ENCODE assay signal across 6 cellular contexts in the genomic region with DNA sequence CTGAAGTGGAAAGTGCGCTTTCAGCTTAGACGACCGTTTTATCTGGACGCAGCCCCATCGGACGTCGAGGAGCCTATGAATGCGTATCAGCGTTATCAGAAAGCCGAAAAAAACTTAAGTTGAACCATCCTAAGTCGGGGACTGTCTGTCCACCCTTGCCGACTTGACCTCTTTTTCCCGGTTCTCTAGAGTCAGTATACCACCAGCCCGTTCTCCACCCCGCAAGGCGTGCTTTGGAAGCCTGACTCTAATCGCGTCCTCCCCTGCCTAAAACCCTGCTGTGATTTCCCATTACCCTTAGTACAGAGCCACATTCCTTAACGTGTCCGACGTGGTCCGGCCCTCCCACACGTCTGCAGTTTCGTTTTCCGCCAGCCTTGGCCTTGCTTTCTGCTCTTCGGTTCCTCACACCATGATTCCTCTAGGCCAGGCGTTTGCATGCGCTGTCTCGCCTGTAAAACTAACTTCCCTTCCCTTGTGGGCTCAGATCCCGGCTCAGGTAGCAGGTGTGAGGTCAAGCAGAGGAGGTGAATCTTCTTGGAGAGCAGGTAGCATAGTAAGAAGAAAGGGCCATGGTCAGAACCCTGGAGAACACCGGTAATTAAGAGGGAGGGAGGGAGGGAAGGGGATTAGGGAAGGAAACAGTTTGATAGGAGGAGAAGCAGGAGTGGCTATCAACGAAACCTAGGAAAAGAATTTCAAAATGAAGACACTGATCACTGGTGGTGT. TPM values are rescaled to one million over a fixed set of nuclear protein-coding genes. Genes with fewer than 3 reads are reported as not detected.
DNase-seq lines count a peak whose midpoint lies in the region; ATAC-seq and TF ChIP-seq lines count a peak whose summit lies in the region.

No MANE protein-coding gene starts in this region.

- intact Hi-C loops in left colon (cut with DNase I, micrococcal nuclease) = loop anchor here in 1 of 2 donors (10.0 kb wide), 1 partner anchor 195 kb away; no protein-coding TSS in a partner anchor

- peak; percentile 17 for DNase-seq in activated CD4-positive, alpha-beta T cell treated with anti-CD3 and anti-CD28 coated beads for 48 hours
- DNase-seq in activated CD4-positive, alpha-beta T cell treated with anti-CD3 and anti-CD28 coated beads for 4 hours = no peak
- DNase-seq in left colon = peak in 1 of 2 donors; percentile 41
- no peak for DNase-seq in SKM-1 (lab: John Stamatoyannopoulos, UW; ENCODE audit: unreplicated experiment)

- TF ChIP-seq CTCF in WI38 (IDR thresholded peaks at IDR 0.05; ENCODE audit: low read depth, low read length) = no peak

- peak overlapping the region; percentile 96 for H3K4me3 ChIP-seq in WI38 (ENCODE audit: low read depth, low read length)

- ATAC-seq in left colon (peak; percentile 41), HG03097 (IDR thresholded peaks at IDR 0.05; ENCODE audit: low FRiP score, unreplicated experiment) (no peak)

RNA-seq across cellular contexts. Expression of gene ADPRS, which starts 0.9 kb away (rescaled TPM):
- total RNA-seq in left colon = 10 to 100 TPM; 22.2 to 22.3 TPM

RNA-seq across cellular contexts. Expression of gene TEKT2, which starts 5.7 kb away (rescaled TPM):
- not detected for total RNA-seq in left colon

RNA-seq across cellular contexts. Expression of gene COL8A2, which starts 35.5 kb away (rescaled TPM):
- total RNA-seq in left colon = 1 to 10 TPM in 1 of 2 donors, under 1 TPM in 1; 0.55 to 1.8 TPM

RNA-seq across cellular contexts. Expression of gene TRAPPC3, which starts 59.7 kb away (rescaled TPM):
- total RNA-seq in left colon = 10 to 100 TPM; 62.4 to 63.0 TPM
